17 cellular contexts compared by ENCODE assay signal in genomic region chr6:1600063-1600763, GRCh38.
"Had no signal": no experiment of that assay in that cellular context is flagged by ENCODE, and none has a peak within 500 bp of the region (broad histone marks: within the 10 kb centered on the region; RNA-seq: fewer than 3 reads in every experiment).

No MANE protein-coding gene starts in this region.

- H3K27me3 ChIP-seq: SJSA1 had no signal

- H3K4me3 ChIP-seq: SJSA1 had no signal

- H3K36me3 ChIP-seq: SJSA1 had no signal

- H3K27ac ChIP-seq: SJSA1 had no signal

- DNase-seq: KBM-7, MV-4-11, NCI-H1048, NCI-H1105, NCI-H1436 treated with DMSO at 0.1 percent for 48 hours, NCI-H1694, NCI-H187 treated with DMSO at 0.1 percent for 48 hours, NCI-H2107, NCI-H226, NCI-H446, NCI-H510A, NCI-H524 treated with DMSO at 0.1 percent for 48 hours, NCI-H774, Right ventricle myocardium superior, RPMI8226, SIG-M5 had no signal
